In genomic region chr17:68035131-68035522, GRCh38 we compare ENCODE assay signal across 7 cellular contexts. TPM values are rescaled to one million over a fixed set of nuclear protein-coding genes. Genes with fewer than 3 reads are reported as not detected.
DNase-seq lines count a peak whose midpoint lies in the region; ATAC-seq, FAIRE-seq and TF ChIP-seq lines count a peak whose summit lies in the region.

No MANE protein-coding gene starts in this region.

- H3K4me2 ChIP-seq in H1 (ENCODE audit: insufficient read depth in 1 of 2, low read depth in 2 of 2, low read length in 2 of 2) = peak overlapping the region; percentile 53 to 78

- CTCF ChIA-PET in activated CD4-positive, alpha-beta memory T cell treated with anti-CD3 and anti-CD28 coated beads for 36 hours (lab: Charles Lee) = no interaction called here
- CTCF ChIA-PET in H1 (lab: Charles Lee; ENCODE audit: partially characterized antibody) = interaction anchor here (1.0 kb wide), 1 partner anchor 13 kb away, joined by 3 read pairs; no protein-coding TSS in a partner anchor

- DNase-seq in NCI-H524 treated with DMSO at 0.1 percent for 48 hours (lab: John Stamatoyannopoulos, UW) (peak; percentile 93), H1 (ENCODE audit: low read depth in 1 of 2, low spot score in 2 of 2) (peak in 1 of 2 experiments; percentile 90), thoracic aorta (ENCODE audit: low spot score) (peak; percentile 77)
- peak; percentile 94 for DNase-seq in activated CD4-positive, alpha-beta memory T cell treated with anti-CD3 and anti-CD28 coated beads for 36 hours

- TF ChIP-seq EP300 in H1 (IDR thresholded peaks at IDR 0.05; ENCODE audit: borderline replicate concordance in 1 of 2, low read depth in 2 of 2, low read length in 2 of 2) = no peak

- peaks cover 7 to 15% of the 10 kb centered on the region in 2 experiments for H4K20me1 ChIP-seq in H1 (replicated peaks in 1 of 2; ENCODE audit: control insufficient read depth in 1 of 2, insufficient read depth in 2 of 2, low read length in 2 of 2)

- ATAC-seq in GM19043 (IDR thresholded peaks at IDR 0.05; ENCODE audit: low read depth, unreplicated experiment) (peak; percentile 92), HG03108 (IDR thresholded peaks at IDR 0.05; ENCODE audit: unreplicated experiment) (peak; percentile 84), thoracic aorta (ENCODE audit: insufficient number of reproducible peaks, low FRiP score, low read depth) (no peak)

- no peak overlapping the region for H2BK12ac ChIP-seq in H1 (ENCODE audit: low read depth, low read length)

- TF ChIP-seq POLR2A in H1 (IDR thresholded peaks at IDR 0.05; ENCODE audit: control extremely low read depth in 1 of 2, low read depth in 2 of 2, low read length in 2 of 2) = no peak

- H3K56ac ChIP-seq in H1 (replicated peaks; ENCODE audit: insufficient read length, low read depth, low read length) = no peak overlapping the region

- no peak overlapping the region for H2BK5ac ChIP-seq in H1 (ENCODE audit: low read depth, low read length)

- no peaks in the 10 kb centered on the region for H3K27me3 ChIP-seq in H1 (replicated peaks in 1 of 4; ENCODE audit: control insufficient read depth in 3 of 4, extremely low read depth in 1 of 4, insufficient read depth in 3 of 4, low read length in 3 of 4)
- H3K27me3 ChIP-seq in neuron (ENCODE audit: insufficient read depth, low read length) = no peaks in the 10 kb centered on the region
- no peaks in the 10 kb centered on the region for H3K27me3 ChIP-seq in thoracic aorta (replicated peaks; ENCODE audit: insufficient read depth)

- no peak overlapping the region for H3K14ac ChIP-seq in H1 (ENCODE audit: insufficient read length)

- peaks cover 30% of the 10 kb centered on the region for H3K36me3 Mint-ChIP-seq in activated CD4-positive, alpha-beta memory T cell treated with anti-CD3 and anti-CD28 coated beads for 36 hours

- H3K27me3 Mint-ChIP-seq in activated CD4-positive, alpha-beta memory T cell treated with anti-CD3 and anti-CD28 coated beads for 36 hours = no peaks in the 10 kb centered on the region

- H3K4ac ChIP-seq in H1 (replicated peaks; ENCODE audit: insufficient read length, low read depth, low read length) = no peak overlapping the region

- H2BK20ac ChIP-seq in H1 (ENCODE audit: low read length) = no peak overlapping the region

- TF ChIP-seq CTCF in H1 (IDR thresholded peaks at IDR 0.05; ENCODE audit: control extremely low read depth in 1 of 3, insufficient read depth in 1 of 3, low read depth in 1 of 3, low read length in 3 of 3) (no peak), thoracic aorta (IDR thresholded peaks at IDR 0.05) (no peak)

- 9% methylated on average over 14 of the region's 27 CpGs; no CpG with 5 or more reads in 1 of the 2 experiments for WGBS in H1 (ENCODE audit: extremely low coverage in 1 of 2, insufficient coverage in 1 of 2, insufficient read length in 1 of 2, insufficient replicate concordance in 2 of 2, low coverage in 1 of 2, low lambda C conversion rate in 2 of 2, missing lambda C conversion rate in 1 of 2), 2 experiments

- H2BK15ac ChIP-seq in H1 (ENCODE audit: low read length) = no peak overlapping the region

- H3K27ac Mint-ChIP-seq in activated CD4-positive, alpha-beta memory T cell treated with anti-CD3 and anti-CD28 coated beads for 36 hours = peak overlapping the region; percentile 95

- H3K23me2 ChIP-seq in H1 (ENCODE audit: low read depth, low read length) = peaks cover 2% of the 10 kb centered on the region; the same call in 1 of the 2 replicates

- no peak overlapping the region for H2BK120ac ChIP-seq in H1 (replicated peaks; ENCODE audit: low read depth, low read length)

- no peak overlapping the region for H3K23ac ChIP-seq in H1 (ENCODE audit: insufficient read length)

- no peak overlapping the region for H2AK5ac ChIP-seq in H1 (ENCODE audit: low read depth, low read length)

- intact Hi-C loops in activated CD4-positive, alpha-beta memory T cell treated with anti-CD3 and anti-CD28 coated beads for 36 hours (cut with micrococcal nuclease) = loop anchor here (1.0 to 5.0 kb wide), 5 partner anchors 15 to 202 kb away; no protein-coding TSS in a partner anchor

- no peak overlapping the region for H4K91ac ChIP-seq in H1 (replicated peaks; ENCODE audit: insufficient read length, low read length)

- H3K4me1 ChIP-seq in H1 (replicated peaks in 1 of 4; ENCODE audit: control insufficient read depth in 3 of 4, insufficient read depth in 4 of 4, low read length in 3 of 4) = peaks cover 5 to 16% (median 11%) of the 10 kb centered on the region in 4 experiments; a peak in 6 of 7 replicates
- H3K4me1 ChIP-seq in neuron (ENCODE audit: insufficient read depth, low read length) = peaks cover 30% of the 10 kb centered on the region
- peaks cover 10 to 17% of the 10 kb centered on the region in 2 donors for H3K4me1 ChIP-seq in thoracic aorta (ENCODE audit: control insufficient read depth in 1 of 2, low read depth in 2 of 2)

- H3K9me3 ChIP-seq in H1 (ENCODE audit: insufficient read depth in 2 of 2, low read depth in 1 of 2, low read length in 1 of 2) (no peaks in the 10 kb centered on the region), neuron (ENCODE audit: low read length) (no peaks in the 10 kb centered on the region), thoracic aorta (no peaks in the 10 kb centered on the region)

- peaks cover 19 to 38% (median 30%) of the 10 kb centered on the region in 4 experiments for H3K36me3 ChIP-seq in H1 (ENCODE audit: control insufficient read depth in 2 of 4, insufficient read depth in 4 of 4, low read length in 3 of 4)
- peaks cover 30% of the 10 kb centered on the region for H3K36me3 ChIP-seq in neuron (ENCODE audit: insufficient read depth, low read length)
- H3K36me3 ChIP-seq in thoracic aorta = peaks cover 10% of the 10 kb centered on the region

- H3K4me3 ChIP-seq in H1 (ENCODE audit: extremely low read depth in 1 of 4, insufficient read depth in 2 of 4, low read depth in 3 of 4, low read length in 4 of 4) = peak overlapping the region in 2 of 4 experiments; percentile 10 to 53; a peak in 3 of 8 replicates
- peak overlapping the region; percentile 41 for H3K4me3 ChIP-seq in neuron (ENCODE audit: low read length)
- H3K4me3 ChIP-seq in thoracic aorta = peak overlapping the region; percentile 80

- H3K18ac ChIP-seq in H1 (ENCODE audit: extremely low read depth, low read length) = no peak overlapping the region

- H4K8ac ChIP-seq in H1 (ENCODE audit: extremely low read depth, insufficient read depth, low read length) = no peak overlapping the region

- H3K79me2 ChIP-seq in H1 (ENCODE audit: control insufficient read depth in 1 of 2, insufficient read depth in 2 of 2, low read length in 2 of 2) = peaks cover 9 to 42% of the 10 kb centered on the region in 2 experiments

- H3K9ac ChIP-seq in H1 (replicated peaks in 1 of 4; ENCODE audit: extremely low read depth in 1 of 4, low read depth in 3 of 4, low read length in 3 of 4) = no peak overlapping the region

- H3K4me3 Mint-ChIP-seq in activated CD4-positive, alpha-beta memory T cell treated with anti-CD3 and anti-CD28 coated beads for 36 hours = peak overlapping the region; percentile 95

- H3K79me1 ChIP-seq in H1 (ENCODE audit: low read depth, low read length) = 0 out of 2 replicates have a peak, but pooled peaks cover 3% of the 10 kb centered on the region

- H3K27ac ChIP-seq in H1 (ENCODE audit: low read depth, low read length) (no peak overlapping the region), thoracic aorta (no peak overlapping the region)

- no peak for TF ChIP-seq RAD21 in H1 (IDR thresholded peaks at IDR 0.05 in 1 of 2, conservative IDR thresholded peaks at IDR 0.05 in 1 of 2; ENCODE audit: low read depth in 2 of 2, low read length in 2 of 2)

- peaks cover 21% of the 10 kb centered on the region for H3K4me1 Mint-ChIP-seq in activated CD4-positive, alpha-beta memory T cell treated with anti-CD3 and anti-CD28 coated beads for 36 hours (ENCODE audit: low read depth)

- H3K9me3 Mint-ChIP-seq in activated CD4-positive, alpha-beta memory T cell treated with anti-CD3 and anti-CD28 coated beads for 36 hours = no peaks in the 10 kb centered on the region

- peak overlapping the region; percentile 87 for H4K5ac ChIP-seq in H1 (ENCODE audit: insufficient read length, low read depth, low read length)

- no peak for FAIRE-seq in H1 (lab: Jason Lieb, UNC)

- no peak overlapping the region for H2AFZ ChIP-seq in H1 (ENCODE audit: low read length)
- H2AFZ ChIP-seq in neuron (ENCODE audit: low read depth, low read length) = peak overlapping the region; percentile 47

- POLR2A ChIA-PET in activated CD4-positive, alpha-beta memory T cell treated with anti-CD3 and anti-CD28 coated beads for 36 hours (lab: Charles Lee) = interaction anchor here (1.0 to 2.7 kb wide), 5 partner anchors 10 to 477 kb away, joined by 3 to 13 read pairs (median 9); partner anchors contain the start of genes C17orf58 and PRKAR1A
- POLR2A ChIA-PET in H1 (lab: Charles Lee; ENCODE audit: partially characterized antibody) = interaction anchor here (0.6 to 9.6 kb wide), 16 partner anchors 12 to 362 kb away, joined by 3 to 134 read pairs (median 4); partner anchors contain the start of gene C17orf58

TF ChIP-seq in H1, 55 proteins besides CTCF, POLR2A, EP300 and RAD21 (continues in another document):
- TF ChIP-seq PHF8 (conservative IDR thresholded peaks at IDR 0.05; ENCODE audit: low read depth, low read length) = no peak
- no peak for TF ChIP-seq RXRA (IDR thresholded peaks at IDR 0.05; ENCODE audit: insufficient read depth, low read depth, low read length)

RNA-seq across cellular contexts. Expression of gene KPNA2, which starts 0.4 kb away (rescaled TPM):
- total RNA-seq in activated CD4-positive, alpha-beta memory T cell treated with anti-CD3 and anti-CD28 coated beads for 36 hours = 100 to 1,000 TPM; 225 to 229 TPM
- total RNA-seq in H1 (2021; fragmentation: NEBNext Ultra II Directional; extraction: Animal tissue kit (Norgen Biotek cat#: 25700)) = 599 and 612 TPM in 2 replicates
- polyA plus RNA-seq in H1 (2011; rRNA removed) = 282 and 413 TPM in 2 replicates
- polyA plus RNA-seq in H1 (2011; cell fraction: cytosol; rRNA removed) = 359 TPM
- 273 TPM for polyA plus RNA-seq in H1 (2011; cell fraction: nucleus; rRNA removed)
- 400 to 532 TPM (median 448 TPM) in 4 replicates for polyA plus RNA-seq in H1 (2012, experiment 1 of 2)
- polyA plus RNA-seq in H1 (2012, experiment 2 of 2) = 97.1 TPM
- polyA plus RNA-seq in H1 (2013, experiment 1 of 2) = 316 TPM
- 317 TPM for polyA plus RNA-seq in H1 (2013, experiment 2 of 2)
- 770 and 875 TPM in 2 replicates for polyA minus RNA-seq in H1 (2011; rRNA and poly(A)+ RNA removed)
- 428 TPM for polyA minus RNA-seq in H1 (2011; cell fraction: cytosol; rRNA and poly(A)+ RNA removed)
- 320 TPM for polyA minus RNA-seq in H1 (2011; cell fraction: nucleus; rRNA and poly(A)+ RNA removed)
- total RNA-seq in thoracic aorta = 10 to 100 TPM; 11.9 to 29.9 TPM

RNA-seq across cellular contexts. Expression of gene C17orf58, which starts 38.9 kb away (rescaled TPM):
- 10 to 100 TPM; 29.8 to 31.1 TPM for total RNA-seq in activated CD4-positive, alpha-beta memory T cell treated with anti-CD3 and anti-CD28 coated beads for 36 hours
- 21.8 and 24.1 TPM in 2 replicates for total RNA-seq in H1 (2021; fragmentation: NEBNext Ultra II Directional; extraction: Animal tissue kit (Norgen Biotek cat#: 25700))
- polyA plus RNA-seq in H1 (2011; rRNA removed) = 20.5 and 22.6 TPM in 2 replicates
- polyA plus RNA-seq in H1 (2011; cell fraction: cytosol; rRNA removed) = 23.9 TPM
- polyA plus RNA-seq in H1 (2011; cell fraction: nucleus; rRNA removed) = 18.5 TPM
- 17.9 to 21.2 TPM (median 19.4 TPM) in 4 replicates for polyA plus RNA-seq in H1 (2012, experiment 1 of 2)
- 8.9 TPM for polyA plus RNA-seq in H1 (2012, experiment 2 of 2)
- polyA plus RNA-seq in H1 (2013, experiment 1 of 2) = 32.3 TPM
- 34.2 TPM for polyA plus RNA-seq in H1 (2013, experiment 2 of 2)
- 10.9 and 11.1 TPM in 2 replicates for polyA minus RNA-seq in H1 (2011; rRNA and poly(A)+ RNA removed)
- 8.1 TPM for polyA minus RNA-seq in H1 (2011; cell fraction: cytosol; rRNA and poly(A)+ RNA removed)
- polyA minus RNA-seq in H1 (2011; cell fraction: nucleus; rRNA and poly(A)+ RNA removed) = 7.9 TPM
- total RNA-seq in thoracic aorta = 1 to 10 TPM; 7.3 to 7.5 TPM

Comparison
In these comparisons a context has a peak if more than half of its experiments do, and no peak if none do; other contexts are left out.
1. RNA of gene KPNA2, which starts 0.4 kb away (total RNA-seq): 599 to 612 TPM in H1 and 225 to 229 TPM in activated CD4-positive, alpha-beta memory T cell treated with anti-CD3 and anti-CD28 coated beads for 36 hours; 11.9 to 29.9 TPM in thoracic aorta; every median in the first group is over 4 times any median in the second.